13 cellular contexts compared by ENCODE assay signal in the genomic region with DNA sequence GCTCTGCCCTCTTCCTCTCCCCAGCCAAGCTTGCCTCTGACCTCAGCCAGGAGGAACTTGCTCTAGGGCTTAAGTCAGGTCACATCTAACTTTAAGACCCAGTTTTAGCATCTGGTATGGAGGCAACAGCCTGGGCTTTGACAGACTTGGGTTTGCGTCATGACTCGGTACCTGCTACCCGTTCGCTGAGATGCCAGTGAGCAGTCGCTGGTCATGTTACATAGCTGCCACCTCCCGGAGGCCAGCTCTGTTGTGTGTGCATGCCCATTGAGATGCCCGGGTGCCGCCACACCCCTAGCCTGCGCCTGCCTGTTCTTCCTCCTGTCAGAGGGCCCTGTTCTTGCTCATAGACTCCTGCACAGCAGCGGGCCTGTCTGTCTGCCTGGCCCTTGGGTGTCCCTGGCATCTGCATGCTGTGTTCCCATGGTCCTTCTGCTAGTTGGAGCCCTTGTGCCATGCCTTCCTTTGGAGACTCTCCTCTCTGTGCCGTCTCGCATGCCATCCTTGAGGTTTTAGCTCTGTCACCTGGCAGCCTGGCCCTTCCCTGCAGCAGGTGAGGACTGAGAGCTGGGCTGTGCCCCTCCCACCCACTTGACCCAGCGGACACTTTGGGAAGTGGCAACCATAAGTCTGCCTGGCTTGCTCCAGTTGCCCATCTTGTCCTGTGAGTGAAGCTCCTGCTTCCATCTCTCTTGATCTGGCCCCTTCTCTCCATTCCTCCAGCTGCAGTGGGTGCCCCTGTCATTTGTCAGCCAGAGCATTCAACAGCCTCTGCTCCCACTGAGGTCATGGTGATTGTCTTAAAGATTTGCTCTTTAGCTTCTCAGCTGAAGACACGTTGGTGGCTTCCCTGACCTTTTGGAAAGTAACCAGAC. TPM values are rescaled to one million over a fixed set of nuclear protein-coding genes. Genes with fewer than 3 reads are reported as not detected.
DNase-seq lines count a peak whose midpoint lies in the region; ATAC-seq and TF ChIP-seq lines count a peak whose summit lies in the region.
"Had no signal": no experiment of that assay in that cellular context is flagged by ENCODE, and none has a peak within 500 bp of the region (broad histone marks: within the 10 kb centered on the region; RNA-seq: fewer than 3 reads in every experiment).

No MANE protein-coding gene starts in this region.

- H3K27me3 Mint-ChIP-seq in brain (no peaks in the 10 kb centered on the region), immature natural killer cell (ENCODE audit: low read depth in 3 of 3) (peaks cover 8 to 10% (median 8%) of the 10 kb centered on the region in 3 donors)

- peaks cover 98% of the 10 kb centered on the region for H3K4me1 Mint-ChIP-seq in brain
- no peaks in the 10 kb centered on the region for H3K4me1 Mint-ChIP-seq in immature natural killer cell

- H3K9me3 ChIP-seq in heart left ventricle (no peaks in the 10 kb centered on the region), mesodermal cell (ENCODE audit: control insufficient read depth, low read length) (no peaks in the 10 kb centered on the region), upper lobe of right lung (no peaks in the 10 kb centered on the region)

- no peak for TF ChIP-seq CTCF in heart left ventricle (IDR thresholded peaks at IDR 0.05)
- TF ChIP-seq CTCF in brain (conservative IDR thresholded peaks at IDR 0.05) = no peak
- no peak for TF ChIP-seq CTCF in upper lobe of right lung (IDR thresholded peaks at IDR 0.05)

- 83 to 90% (median 86%) methylated on average over 8 to 14 of the region's 14 CpGs for WGBS in heart left ventricle, 4 donors
- 95% methylated on average over 13 to 14 of the region's 14 CpGs for WGBS in mesodermal cell (ENCODE audit: insufficient coverage in 2 of 2), 2 experiments

- H3K4me1 ChIP-seq in heart left ventricle = peaks cover 47 to 100% (median 96%) of the 10 kb centered on the region in 12 donors
- peaks cover 83% of the 10 kb centered on the region for H3K4me1 ChIP-seq in mesodermal cell (ENCODE audit: control insufficient read depth, insufficient read depth, low read length, poor library complexity, severe bottlenecking)
- peaks cover 73% of the 10 kb centered on the region for H3K4me1 ChIP-seq in upper lobe of right lung

- H3K36me3 Mint-ChIP-seq in brain (no peaks in the 10 kb centered on the region), immature natural killer cell (no peaks in the 10 kb centered on the region)

- no peaks in the 10 kb centered on the region for H3K36me3 ChIP-seq in heart left ventricle
- peaks cover 14% of the 10 kb centered on the region for H3K36me3 ChIP-seq in mesodermal cell (ENCODE audit: control insufficient read depth, insufficient read depth, low read length)
- no peaks in the 10 kb centered on the region for H3K36me3 ChIP-seq in upper lobe of right lung

- H3K4me3 ChIP-seq in heart left ventricle (no peak overlapping the region), mesodermal cell (ENCODE audit: extremely low read depth, insufficient read depth, low read length, poor library complexity, severe bottlenecking) (no peak overlapping the region), upper lobe of right lung (no peak overlapping the region)

- H3K4me3 Mint-ChIP-seq in brain = peak overlapping the region in 1 of 5 experiments; percentile 4
- no peak overlapping the region for H3K4me3 Mint-ChIP-seq in immature natural killer cell
- H3K4me3 Mint-ChIP-seq: activated CD4-positive, alpha-beta T cell treated with anti-CD3 and anti-CD28 coated beads, Interleukin-2, amount 10 ng/mL, durations not matched to agents 24 days and 14 days had no signal

- no peaks in the 10 kb centered on the region for H3K9me3 Mint-ChIP-seq in brain
- no peaks in the 10 kb centered on the region for H3K9me3 Mint-ChIP-seq in immature natural killer cell
- H3K9me3 Mint-ChIP-seq: activated CD4-positive, alpha-beta T cell treated with anti-CD3 and anti-CD28 coated beads, Interleukin-2, amount 10 ng/mL, durations not matched to agents 24 days and 14 days had no signal

- peak overlapping the region in 11 of 12 donors; percentile 17 to 76 (median 48) for H3K27ac ChIP-seq in heart left ventricle
- H3K27ac ChIP-seq in mesodermal cell (ENCODE audit: low read depth, low read length, severe bottlenecking) = peak overlapping the region; percentile 88
- no peak overlapping the region for H3K27ac ChIP-seq in upper lobe of right lung

- TF ChIP-seq POLR2A in heart left ventricle (IDR thresholded peaks at IDR 0.05) = no peak

- H3K27ac Mint-ChIP-seq in brain (peak overlapping the region; percentile 17 to 94 (median 28)), immature natural killer cell (no peak overlapping the region)
- H3K27ac Mint-ChIP-seq: activated CD4-positive, alpha-beta T cell treated with anti-CD3 and anti-CD28 coated beads, Interleukin-2, amount 10 ng/mL, durations not matched to agents 24 days and 14 days had no signal

- DNase-seq in heart left ventricle (peak in 1 of 5 donors; percentile 67), Right ventricle myocardium superior (no peak), upper lobe of right lung (no peak), immature natural killer cell (no peak), ecto neural progenitor cell (ENCODE audit: low spot score) (no peak)
- DNase-seq in stimulated activated CD4-positive, alpha-beta T cell treated with anti-CD3 and anti-CD28 coated beads, Interleukin-15, amount 100 ng/mL, for 24 hours = no peak
- DNase-seq: activated CD4-positive, alpha-beta T cell treated with anti-CD3 and anti-CD28 coated beads, Interleukin-2, amount 10 ng/mL, durations not matched to agents 24 days and 14 days; activated gamma-delta T cell treated with Interleukin-2 at 50 U/mL for 16 hours; MM.1S; NCI-H446; retina had no signal

- intact Hi-C loops in heart left ventricle (cut with DNase I) = no loop called here
- intact Hi-C loops in Right ventricle myocardium superior (cut with DNase I) = no loop called here
- intact Hi-C loops in upper lobe of right lung (cut with DNase I) = no loop called here

- ATAC-seq in heart left ventricle = no peak
- ATAC-seq in Right ventricle myocardium superior (ENCODE audit: poor library complexity) = no peak
- ATAC-seq in upper lobe of right lung = peak; percentile 38

- peaks cover 0 to 3% (median 0%) of the 10 kb centered on the region in 9 donors for H3K27me3 ChIP-seq in heart left ventricle
- no peaks in the 10 kb centered on the region for H3K27me3 ChIP-seq in upper lobe of right lung

RNA-seq across cellular contexts. Expression of a gene that starts 24.9 kb away (rescaled TPM):
- total RNA-seq in heart left ventricle (10 to 100 TPM in 7 of 9 donors, 1 to 10 TPM in 2; 7.4 to 17.0 (median 12.9) TPM), Right ventricle myocardium superior (10.7 TPM), upper lobe of right lung (30.9 TPM)
- polyA plus RNA-seq in heart left ventricle (1 to 10 TPM; 6.7 to 8.0 TPM), brain (ENCODE audit: insufficient read depth, low read depth, low replicate concordance) (7.0 TPM), immature natural killer cell (under 1 TPM in 2 of 3 donors, not detected in 1; 0.04 to 0.06 TPM)
- polyA plus RNA-seq in mesodermal cell (2013, experiment 1 of 2) = 26.8 TPM
- polyA plus RNA-seq in mesodermal cell (2013, experiment 2 of 2) = 24.5 TPM

Comparison
In these comparisons a context has a peak if more than half of its experiments do, and no peak if none do; other contexts are left out.
1. H3K27ac Mint-ChIP-seq: peak in brain (5 of 5); none in immature natural killer cell (0 of 6).